In the genomic region with DNA sequence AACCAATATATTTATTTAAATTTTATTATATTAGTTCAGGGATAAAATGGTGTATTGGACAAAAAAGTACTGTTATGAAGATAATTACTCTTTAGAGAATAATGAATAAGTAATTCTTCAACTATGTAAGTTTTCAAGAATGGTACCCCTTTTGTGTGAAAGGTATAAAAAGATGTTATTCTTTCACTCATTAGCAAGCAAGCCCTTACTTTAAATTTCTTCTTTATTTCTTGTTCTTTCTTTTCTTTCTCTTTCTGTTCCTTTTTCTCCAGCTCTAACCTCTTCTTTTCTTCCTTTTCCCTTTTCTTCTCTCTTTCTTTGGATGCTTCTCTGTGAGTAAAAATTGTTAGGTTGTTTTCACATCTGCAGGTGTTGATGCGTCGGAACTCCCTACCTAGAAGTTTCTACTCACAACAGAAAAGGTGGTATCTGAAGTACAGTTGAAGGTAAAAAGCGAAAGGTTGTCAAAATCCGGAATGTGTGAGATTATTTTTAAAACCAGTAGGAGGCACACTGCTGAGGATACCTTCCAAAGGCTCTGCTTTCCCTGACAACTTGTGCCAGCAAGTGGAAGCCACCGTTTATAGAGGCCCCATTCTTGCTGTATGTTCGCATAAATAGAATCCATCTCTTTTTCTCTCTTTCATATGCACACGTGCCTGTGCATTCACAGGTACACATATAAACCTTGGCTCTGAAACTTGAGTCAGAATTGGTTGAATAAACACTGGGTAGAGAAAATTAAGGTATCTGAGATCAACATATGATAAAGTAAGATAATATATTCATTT, we compare ENCODE assay signal across 12 cellular contexts.
DNase-seq lines count a peak whose midpoint lies in the region; ATAC-seq and TF ChIP-seq lines count a peak whose summit lies in the region.
"Had no signal": no experiment of that assay in that cellular context is flagged by ENCODE, and none has a peak within 500 bp of the region (broad histone marks: within the 10 kb centered on the region; RNA-seq: fewer than 3 reads in every experiment).

No MANE protein-coding gene starts in this region.

- H3K27me3 ChIP-seq in SK-N-SH (ENCODE audit: insufficient read depth), result peaks cover under 1% of the 10 kb centered on the region; the same call in 1 of the 2 replicates
- H3K27me3 ChIP-seq: neutrophil had no signal

- H2AFZ ChIP-seq in SK-N-SH (ENCODE audit: low read depth), result no peak overlapping the region

- TF ChIP-seq CTCF in SK-N-SH (IDR thresholded peaks at IDR 0.05) (peak; percentile 38), HFF-Myc (IDR thresholded peaks at IDR 0.05; ENCODE audit: low read depth, low read length, missing control alignments) (peak; percentile 15)

- H3K4me3 Mint-ChIP-seq in activated naive CD8-positive, alpha-beta T cell, result no peak overlapping the region

- no peak for TF ChIP-seq RAD21 in SK-N-SH (IDR thresholded peaks at IDR 0.05; ENCODE audit: low read length)

- POLR2A ChIA-PET in SK-N-SH (lab: Yijun Ruan, JAX), result no interaction called here

- ATAC-seq in SK-N-SH treated with all-trans-retinoic acid at 6 μM for 48 hours, result no peak

- CTCF ChIA-PET in SK-N-SH (lab: Yijun Ruan, JAX), result interaction anchor here (0.7 kb wide), 1 partner anchor 48 kb away, joined by 3 read pairs; no protein-coding TSS in a partner anchor

- H3K79me2 ChIP-seq in SK-N-SH (ENCODE audit: insufficient read depth), result no peaks in the 10 kb centered on the region

- no peaks in the 10 kb centered on the region for H3K9me2 ChIP-seq in SK-N-SH

- TF ChIP-seq EP300 in SK-N-SH (IDR thresholded peaks at IDR 0.05; ENCODE audit: borderline replicate concordance in 1 of 2, low read depth in 1 of 2, low read length in 1 of 2), result no peak

- no peaks in the 10 kb centered on the region for H3K9me3 ChIP-seq in SK-N-SH
- H3K9me3 ChIP-seq: neutrophil had no signal

- no peak overlapping the region for H3K4me2 ChIP-seq in SK-N-SH

- peaks cover 10% of the 10 kb centered on the region for H3K36me3 Mint-ChIP-seq in activated naive CD8-positive, alpha-beta T cell

- H3K4me3 ChIP-seq in SK-N-SH (ENCODE audit: low read depth in 2 of 2, low read length in 1 of 2) (no peak overlapping the region), HFF-Myc (replicated peaks; ENCODE audit: low read depth, low read length) (no peak overlapping the region)

- peak overlapping the region in 1 of 2 experiments; percentile 81; a peak in 1 of 4 replicates for H3K27ac ChIP-seq in SK-N-SH (ENCODE audit: low read depth in 2 of 2, low read length in 1 of 2)
- H3K27ac ChIP-seq: neutrophil had no signal

- peaks cover 46% of the 10 kb centered on the region for H3K4me1 Mint-ChIP-seq in activated naive CD8-positive, alpha-beta T cell (ENCODE audit: low read depth)

- no peak overlapping the region for H3K9ac ChIP-seq in SK-N-SH

- H3K4me1 ChIP-seq in SK-N-SH (ENCODE audit: control insufficient read depth in 1 of 2, insufficient read depth in 2 of 2, low read depth in 1 of 2, low read length in 1 of 2), result 0 out of 4 replicates have a peak, but pooled peaks cover 0 to 3% of the 10 kb centered on the region in 2 experiments

- no peaks in the 10 kb centered on the region for H3K9me3 Mint-ChIP-seq in activated naive CD8-positive, alpha-beta T cell (ENCODE audit: low read depth)

- no peaks in the 10 kb centered on the region for H4K20me1 ChIP-seq in SK-N-SH (ENCODE audit: insufficient read depth)

- no peaks in the 10 kb centered on the region for H3K27me3 Mint-ChIP-seq in activated naive CD8-positive, alpha-beta T cell

- DNase-seq in SK-N-SH (no peak), HFF-Myc (ENCODE audit: extremely low read depth, low read depth) (no peak), kidney tubule cell (ENCODE audit: low spot score) (peak; percentile 10), NCI-H2081 (lab: John Stamatoyannopoulos, UW) (no peak), COR-L47 (lab: John Stamatoyannopoulos, UW) (no peak), cerebellar cortex (ENCODE audit: low spot score) (no peak)
- DNase-seq: GOT3; NCI-H1092; stimulated activated naive CD4-positive, alpha-beta T cell had no signal

- WGBS in SK-N-SH (ENCODE audit: low lambda C conversion rate), result 38% methylated on average over 7 of the region's 7 CpGs

- H3F3A ChIP-seq in SK-N-SH (replicated peaks; ENCODE audit: insufficient read depth), result peaks cover 17% of the 10 kb centered on the region

- H3K27ac Mint-ChIP-seq in activated naive CD8-positive, alpha-beta T cell, result peak overlapping the region; percentile 86

- H3K36me3 ChIP-seq in SK-N-SH (replicated peaks in 1 of 2; ENCODE audit: control insufficient read depth in 1 of 2, insufficient read depth in 2 of 2, low read length in 1 of 2), result no peaks in the 10 kb centered on the region

TF ChIP-seq in SK-N-SH, 30 proteins besides CTCF, POLR2A, EP300 and RAD21 (continues in another document):
- TF ChIP-seq YY1 (IDR thresholded peaks at IDR 0.05; ENCODE audit: low read depth) (no peak), TCF12 (IDR thresholded peaks at IDR 0.05) (no peak), NFIC (IDR thresholded peaks at IDR 0.05; ENCODE audit: borderline replicate concordance) (no peak), POLR2AphosphoS5 (IDR thresholded peaks at IDR 0.05; ENCODE audit: low read depth, low read length) (no peak), ELF1 (IDR thresholded peaks at IDR 0.05) (no peak), EZH2phosphoT487 (IDR thresholded peaks at IDR 0.05; ENCODE audit: borderline replicate concordance, low read depth) (no peak), SMC3 (IDR thresholded peaks at IDR 0.05; ENCODE audit: low read depth, low read length) (no peak), CHD2 (IDR thresholded peaks at IDR 0.05; ENCODE audit: low read length, partially characterized antibody) (no peak), RXRA (IDR thresholded peaks at IDR 0.05; ENCODE audit: borderline replicate concordance, low read depth) (no peak), TAF1 (IDR thresholded peaks at IDR 0.05; ENCODE audit: borderline replicate concordance, low read depth, low read length) (no peak)
- TF ChIP-seq, protein P1, sequence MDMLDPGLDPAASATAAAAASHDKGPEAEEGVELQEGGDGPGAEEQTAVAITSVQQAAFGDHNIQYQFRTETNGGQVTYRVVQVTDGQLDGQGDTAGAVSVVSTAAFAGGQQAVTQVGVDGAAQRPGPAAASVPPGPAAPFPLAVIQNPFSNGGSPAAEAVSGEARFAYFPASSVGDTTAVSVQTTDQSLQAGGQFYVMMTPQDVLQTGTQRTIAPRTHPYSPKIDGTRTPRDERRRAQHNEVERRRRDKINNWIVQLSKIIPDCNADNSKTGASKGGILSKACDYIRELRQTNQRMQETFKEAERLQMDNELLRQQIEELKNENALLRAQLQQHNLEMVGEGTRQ (IDR thresholded peaks at IDR 0.05; ENCODE audit: borderline replicate concordance, low read depth, low read length), result no peak

TF ChIP-seq in SK-N-SH treated with all-trans-retinoic acid at 6 μM for 48 hours, 23 proteins besides CTCF, POLR2A, EP300 and RAD21:
- TF ChIP-seq OSR1 (CRISPR knock-in tag; IDR thresholded peaks at IDR 0.05) (no peak), RARB (CRISPR knock-in tag; IDR thresholded peaks at IDR 0.05) (no peak), ZNF70 (CRISPR knock-in tag; IDR thresholded peaks at IDR 0.05) (no peak)
TF ChIP-seq in SK-N-SH treated with all-trans-retinoic acid at 6 μM for 48 hours: peak in this region for 0.
